Comparison of ENCODE assay signal across 8 cellular contexts in genomic region chr5:131633830-131634229, GRCh38. TPM values are rescaled to one million over a fixed set of nuclear protein-coding genes. Genes with fewer than 3 reads are reported as not detected.
DNase-seq lines count a peak whose midpoint lies in the region; ATAC-seq, FAIRE-seq and TF ChIP-seq lines count a peak whose summit lies in the region.

No MANE protein-coding gene starts in this region.

- H3K9me3 ChIP-seq in A673 (ENCODE audit: low read depth, low read length, poor library complexity, severe bottlenecking) (no peaks in the 10 kb centered on the region), HUES6 (ENCODE audit: control insufficient read depth, insufficient read depth, low read depth, low read length) (no peaks in the 10 kb centered on the region), mucosa of stomach (ENCODE audit: control insufficient read depth, low read length) (no peaks in the 10 kb centered on the region)

- ATAC-seq in HG03432 (IDR thresholded peaks at IDR 0.05; ENCODE audit: unreplicated experiment) (no peak), GM19467 (IDR thresholded peaks at IDR 0.05; ENCODE audit: unreplicated experiment) (no peak)

- no peaks in the 10 kb centered on the region for H3K36me3 ChIP-seq in A673 (ENCODE audit: insufficient read depth, low read length, poor library complexity, severe bottlenecking)
- H3K36me3 ChIP-seq in HUES6 (ENCODE audit: control insufficient read depth, insufficient read depth, low read length) = no peaks in the 10 kb centered on the region
- H3K36me3 ChIP-seq in mucosa of stomach (ENCODE audit: control insufficient read depth, insufficient read depth, low read length) = no peaks in the 10 kb centered on the region

- H3K27me3 ChIP-seq in A673 (replicated peaks; ENCODE audit: insufficient read depth, low read depth, low read length, poor library complexity) (no peaks in the 10 kb centered on the region), HUES6 (ENCODE audit: control insufficient read depth, insufficient read depth, low read length) (no peaks in the 10 kb centered on the region), mucosa of stomach (ENCODE audit: control insufficient read depth, insufficient read depth, low read length) (no peaks in the 10 kb centered on the region)

- H3K4me3 Mint-ChIP-seq in brain = peak overlapping the region in 4 of 5 experiments; percentile 96 to 100 (median 98)

- H3K27ac ChIP-seq in A673 (ENCODE audit: low read depth, low read length, poor library complexity, severe bottlenecking) = peak overlapping the region; percentile 97
- no peak overlapping the region for H3K27ac ChIP-seq in HUES6 (ENCODE audit: low read depth, low read length)

- H3K36me3 Mint-ChIP-seq in brain = peaks cover 3% of the 10 kb centered on the region

- TF ChIP-seq CTCF in A673 (conservative IDR thresholded peaks at IDR 0.05; ENCODE audit: low read depth, low read length) = no peak
- TF ChIP-seq CTCF in brain (conservative IDR thresholded peaks at IDR 0.05) = no peak

- CTCF ChIA-PET in A673 (lab: Charles Lee) = no interaction called here

- peaks cover 0 to 4% (median 0%) of the 10 kb centered on the region in 5 experiments for H3K9me3 Mint-ChIP-seq in brain

- peaks cover 21% of the 10 kb centered on the region for H3K4me1 Mint-ChIP-seq in brain

- BruUV-seq in A673 (replicated peaks; lab: Mats Ljungman, UMichigan) = no TSS peak

- DNase-seq in A673 (ENCODE audit: low spot score) (no peak), kidney glomerular epithelial cell (lab: John Stamatoyannopoulos, UW) (no peak), frontal cortex (ENCODE audit: low spot score in 2 of 2) (no peak)

- H3K9ac ChIP-seq in HUES6 (ENCODE audit: low read length) (peak overlapping the region; percentile 95), mucosa of stomach (ENCODE audit: low read length) (peak overlapping the region; percentile 75)

- H3K4me3 ChIP-seq in A673 (ENCODE audit: low read depth, low read length, poor library complexity, severe bottlenecking) (peak overlapping the region; percentile 64), HUES6 (ENCODE audit: low read depth, low read length) (peak overlapping the region; percentile 93), mucosa of stomach (ENCODE audit: low read length) (peak overlapping the region; percentile 26)

- peak overlapping the region; percentile 99 to 100 (median 99) for H3K27ac Mint-ChIP-seq in brain

- POLR2A ChIA-PET in A673 (lab: Charles Lee; ENCODE audit: low non-redundant PET) = no interaction called here

- no peaks in the 10 kb centered on the region for H3K4me1 ChIP-seq in A673 (ENCODE audit: insufficient read depth, low read length, poor library complexity, severe bottlenecking)
- peaks cover 17% of the 10 kb centered on the region for H3K4me1 ChIP-seq in HUES6 (ENCODE audit: control insufficient read depth, insufficient read depth, low read length)
- H3K4me1 ChIP-seq in mucosa of stomach (ENCODE audit: control insufficient read depth, insufficient read depth, low read length) = peaks cover 14% of the 10 kb centered on the region

- no peak for FAIRE-seq in frontal cortex (lab: Jason Lieb, UNC)

- intact Hi-C loops in A673 (cut with micrococcal nuclease; ENCODE audit: unreplicated experiment) = no loop called here

- H3K27me3 Mint-ChIP-seq in brain = peaks cover 10% of the 10 kb centered on the region

RNA-seq across cellular contexts. Expression of gene RAPGEF6, which starts 1.2 kb away (rescaled TPM):
- 21.6 and 26.1 TPM in 2 replicates for total RNA-seq in A673 (2021)
- 1.3 TPM for polyA plus RNA-seq in brain (ENCODE audit: insufficient read depth, low read depth, low replicate concordance)
- total RNA-seq in frontal cortex = 58.7 TPM

Comparison
In these comparisons a context has a peak if more than half of its experiments do, and no peak if none do; other contexts are left out.
1. H3K4me3 ChIP-seq: peak in every context shown above with its lines; median percentile 93 in HUES6; 64 in A673; 26 in mucosa of stomach.